20 cellular contexts compared by ENCODE assay signal in the genomic region with DNA sequence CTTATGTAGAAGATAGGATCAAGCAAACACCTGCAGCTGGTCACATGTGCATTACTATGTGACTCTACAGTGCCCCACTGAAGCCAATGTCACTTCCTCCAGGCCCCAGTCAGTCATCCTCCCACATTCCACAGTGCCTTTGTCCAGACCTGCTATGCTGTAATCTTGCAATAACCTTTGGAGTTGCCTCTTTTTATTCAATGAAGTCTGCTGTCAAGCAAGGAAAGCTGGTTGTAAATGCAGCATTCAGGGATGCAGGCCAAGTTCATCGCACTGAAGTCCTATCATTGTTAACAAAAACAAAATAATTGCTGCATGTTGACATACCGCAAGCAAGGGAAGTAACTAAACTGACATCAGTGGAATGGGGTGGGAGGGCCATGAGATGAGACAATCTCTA.
A peak's percentile ranks its signal among the peaks of the same experiment; 100 is the strongest.
DNase-seq lines count a peak whose midpoint lies in the region; ATAC-seq and TF ChIP-seq lines count a peak whose summit lies in the region.
"Had no signal": no experiment of that assay in that cellular context is flagged by ENCODE, and none has a peak within 500 bp of the region (broad histone marks: within the 10 kb centered on the region; RNA-seq: fewer than 3 reads in every experiment).

No MANE protein-coding gene starts in this region.

- H3K9me3 ChIP-seq in mucosa of descending colon, result no peaks in the 10 kb centered on the region

- peaks cover 8% of the 10 kb centered on the region for H3K4me1 ChIP-seq in mucosa of descending colon (ENCODE audit: low read depth)

- H3K36me3 ChIP-seq in mucosa of descending colon (ENCODE audit: low read depth), result no peaks in the 10 kb centered on the region
- H3K36me3 ChIP-seq: BLaER1 treated with 17β-estradiol and CSF1 and Interleukin-3, amounts not matched to agents 10 nM and 100 nM had no signal

- H3K27ac ChIP-seq in epithelial cell of prostate, result peak overlapping the region; percentile 82
- H3K27ac ChIP-seq: BLaER1 treated with 17β-estradiol and CSF1 and Interleukin-3, amounts not matched to agents 10 nM and 100 nM; HL-60 had no signal

- no peak for TF ChIP-seq CTCF in mucosa of descending colon (IDR thresholded peaks at IDR 0.05)

- intact Hi-C loops in mucosa of descending colon (cut with DNase I, micrococcal nuclease), result no loop called here

- peak; percentile 64 for ATAC-seq in mucosa of descending colon
- ATAC-seq in HG03442 (IDR thresholded peaks at IDR 0.05; ENCODE audit: unreplicated experiment), result no peak
- ATAC-seq: left ventricle myocardium superior; natural killer cell treated with Interleukin-12 subunit alpha and Interleukin-12 subunit beta and Interleukin-15 and Interleukin-18, amount 100 ng/mL, for 72 hours had no signal

- H3K4me3 ChIP-seq in mucosa of descending colon, result no peak overlapping the region
- H3K4me3 ChIP-seq: BLaER1 treated with 17β-estradiol and CSF1 and Interleukin-3, amounts not matched to agents 10 nM and 100 nM; skin epidermis had no signal

- DNase-seq in HPDE6-E6E7 (ENCODE audit: extremely low spot score) (peak; percentile 55), OCI-M1 (lab: John Stamatoyannopoulos, UW) (peak; percentile 19), epithelial cell of prostate (ENCODE audit: low read depth, low spot score) (no peak), mucosa of descending colon (no peak)
- no peak for DNase-seq in stimulated activated naive CD4-positive, alpha-beta T cell treated with Interleukin-2 at 50 U/mL for 16 hours (lab: John Stamatoyannopoulos, UW)
- DNase-seq in activated CD4-positive, alpha-beta T cell treated with anti-CD3 and anti-CD28 coated beads, Interleukin-2, amount 50 U/mL, for 4 hours, result no peak
- DNase-seq: activated CD4-positive, alpha-beta T cell treated with anti-CD3 and anti-CD28 coated beads for 48 hours; activated naive CD4-positive, alpha-beta T cell treated with anti-CD3 and anti-CD28 coated beads for 36 hours; amniotic stem cell; Calu3; H9; left ventricle myocardium superior; NCI-H1417 treated with DMSO at 0.1 percent for 48 hours; NCI-H524; substantia nigra had no signal

Comparison
In these comparisons a context has a peak if more than half of its experiments do, and no peak if none do; other contexts are left out.
1. DNase-seq: peak in HPDE6-E6E7 (single experiment) and OCI-M1 (single experiment); none in epithelial cell of prostate (single experiment), mucosa of descending colon (0 of 3), stimulated activated naive CD4-positive, alpha-beta T cell treated with Interleukin-2 at 50 U/mL for 16 hours (single experiment) and activated CD4-positive, alpha-beta T cell treated with anti-CD3 and anti-CD28 coated beads, Interleukin-2, amount 50 U/mL, for 4 hours (0 of 2).